In the genomic region with DNA sequence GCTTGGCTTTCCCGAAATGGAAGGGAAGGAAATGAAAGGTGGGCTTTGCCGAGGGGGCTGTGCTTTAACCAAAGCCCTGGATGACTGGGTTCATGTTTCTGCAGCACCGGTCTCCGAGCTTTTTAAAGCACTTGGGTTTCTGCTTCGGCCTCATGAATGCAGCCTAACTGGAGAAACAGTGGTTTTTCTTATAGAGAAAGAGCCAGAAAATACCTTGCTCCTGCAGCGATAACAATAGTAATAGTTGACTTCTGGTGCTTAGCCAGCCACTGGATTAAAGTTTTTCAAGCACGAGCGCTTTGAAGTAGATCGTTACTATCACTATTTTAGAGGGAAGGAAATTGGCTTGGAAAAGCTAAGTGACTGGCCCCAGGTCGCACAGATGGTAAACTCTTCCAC, we compare ENCODE assay signal across 8 cellular contexts. TPM values are rescaled to one million over a fixed set of nuclear protein-coding genes. Genes with fewer than 3 reads are reported as not detected.
DNase-seq lines count a peak whose midpoint lies in the region; ATAC-seq and TF ChIP-seq lines count a peak whose summit lies in the region.

No MANE protein-coding gene starts in this region.

- DNase-seq in SK-N-SH (no peak), fibroblast of mammary gland (ENCODE audit: low read depth) (peak; percentile 27), pons (ENCODE audit: low spot score) (no peak)

- peaks cover 25% of the 10 kb centered on the region for H4K20me1 ChIP-seq in SK-N-SH (ENCODE audit: insufficient read depth)

- H3K36me3 ChIP-seq in SK-N-SH (replicated peaks in 1 of 2; ENCODE audit: control insufficient read depth in 1 of 2, insufficient read depth in 2 of 2, low read length in 1 of 2) (peaks cover 0 to 4% of the 10 kb centered on the region in 2 experiments), rectal smooth muscle tissue (ENCODE audit: control insufficient read depth, insufficient read depth, low read length) (no peaks in the 10 kb centered on the region)

- H3K4me3 ChIP-seq in GM12875 (ENCODE audit: low read depth, low read length), result peak overlapping the region; percentile 68
- peak overlapping the region; percentile 76 to 85 for H3K4me3 ChIP-seq in SK-N-SH (ENCODE audit: low read depth in 2 of 2, low read length in 1 of 2)
- H3K4me3 ChIP-seq in fibroblast of mammary gland (ENCODE audit: control insufficient read depth, low read depth, low read length), result peak overlapping the region; percentile 69
- peak overlapping the region; percentile 80 for H3K4me3 ChIP-seq in rectal smooth muscle tissue (ENCODE audit: low read length)

- ATAC-seq in HG02623 (IDR thresholded peaks at IDR 0.05; ENCODE audit: unreplicated experiment) (peak; percentile 3), HG03196 (IDR thresholded peaks at IDR 0.05; ENCODE audit: unreplicated experiment) (no peak), HG03097 (IDR thresholded peaks at IDR 0.05; ENCODE audit: low FRiP score, unreplicated experiment) (no peak)

- TF ChIP-seq RAD21 in SK-N-SH (IDR thresholded peaks at IDR 0.05; ENCODE audit: low read length), result no peak

- H3K79me2 ChIP-seq in SK-N-SH (ENCODE audit: insufficient read depth), result peaks cover 49% of the 10 kb centered on the region

- no peaks in the 10 kb centered on the region for H3K9me2 ChIP-seq in SK-N-SH

- H3K4me1 ChIP-seq in SK-N-SH (ENCODE audit: control insufficient read depth in 1 of 2, insufficient read depth in 2 of 2, low read depth in 1 of 2, low read length in 1 of 2) (peaks cover 29 to 35% of the 10 kb centered on the region in 2 experiments; a peak in 3 of 4 replicates), rectal smooth muscle tissue (ENCODE audit: control insufficient read depth, insufficient read depth, low read length) (peaks cover 25% of the 10 kb centered on the region)

- peak overlapping the region; percentile 96 for H2AFZ ChIP-seq in SK-N-SH (ENCODE audit: low read depth)

- POLR2A ChIA-PET in SK-N-SH (lab: Yijun Ruan, JAX), result interaction anchor here (0.6 kb wide), 1 partner anchor 92 kb away, joined by 5 read pairs; no protein-coding TSS in a partner anchor

- no peak for TF ChIP-seq EP300 in SK-N-SH (IDR thresholded peaks at IDR 0.05; ENCODE audit: borderline replicate concordance in 1 of 2, low read depth in 1 of 2, low read length in 1 of 2)

- peak overlapping the region; percentile 78 for H3K4me2 ChIP-seq in SK-N-SH

- H3K27ac ChIP-seq in SK-N-SH (ENCODE audit: low read depth in 2 of 2, low read length in 1 of 2) (peak overlapping the region; percentile 68 to 88), rectal smooth muscle tissue (ENCODE audit: low read depth, low read length) (peak overlapping the region; percentile 58)

- CTCF ChIA-PET in SK-N-SH (lab: Yijun Ruan, JAX), result interaction anchor here (1.2 to 1.4 kb wide), 2 partner anchors 58 to 181 kb away, joined by 3 read pairs; no protein-coding TSS in a partner anchor

- H3K9ac ChIP-seq in SK-N-SH (peak overlapping the region; percentile 90), rectal smooth muscle tissue (ENCODE audit: low read length) (peak overlapping the region; percentile 36)

- H3F3A ChIP-seq in SK-N-SH (replicated peaks; ENCODE audit: insufficient read depth), result peaks cover 29% of the 10 kb centered on the region

- H3K27me3 ChIP-seq in SK-N-SH (ENCODE audit: insufficient read depth) (no peaks in the 10 kb centered on the region), rectal smooth muscle tissue (ENCODE audit: control insufficient read depth, insufficient read depth, low read length) (no peaks in the 10 kb centered on the region)

- no peaks in the 10 kb centered on the region for H3K9me3 ChIP-seq in SK-N-SH

- 2% methylated on average over 10 of the region's 10 CpGs for WGBS in SK-N-SH (ENCODE audit: low lambda C conversion rate)

- TF ChIP-seq CTCF in GM12875 (IDR thresholded peaks at IDR 0.05; ENCODE audit: borderline replicate concordance, insufficient read depth, low read depth, low read length), result no peak
- TF ChIP-seq CTCF in SK-N-SH (IDR thresholded peaks at IDR 0.05), result no peak
- no peak for TF ChIP-seq CTCF in fibroblast of mammary gland (conservative IDR thresholded peaks at IDR 0.05; ENCODE audit: control insufficient read depth, insufficient read depth, low read depth, low read length)

TF ChIP-seq in SK-N-SH, 30 proteins besides CTCF, POLR2A, EP300 and RAD21:
- TF ChIP-seq GATA2 (CRISPR knock-in tag; IDR thresholded peaks at IDR 0.05), result no peak
- TF ChIP-seq YY1 (IDR thresholded peaks at IDR 0.05; ENCODE audit: low read depth), result no peak
- TF ChIP-seq ELF1 (IDR thresholded peaks at IDR 0.05), result no peak
- TF ChIP-seq, protein P1, sequence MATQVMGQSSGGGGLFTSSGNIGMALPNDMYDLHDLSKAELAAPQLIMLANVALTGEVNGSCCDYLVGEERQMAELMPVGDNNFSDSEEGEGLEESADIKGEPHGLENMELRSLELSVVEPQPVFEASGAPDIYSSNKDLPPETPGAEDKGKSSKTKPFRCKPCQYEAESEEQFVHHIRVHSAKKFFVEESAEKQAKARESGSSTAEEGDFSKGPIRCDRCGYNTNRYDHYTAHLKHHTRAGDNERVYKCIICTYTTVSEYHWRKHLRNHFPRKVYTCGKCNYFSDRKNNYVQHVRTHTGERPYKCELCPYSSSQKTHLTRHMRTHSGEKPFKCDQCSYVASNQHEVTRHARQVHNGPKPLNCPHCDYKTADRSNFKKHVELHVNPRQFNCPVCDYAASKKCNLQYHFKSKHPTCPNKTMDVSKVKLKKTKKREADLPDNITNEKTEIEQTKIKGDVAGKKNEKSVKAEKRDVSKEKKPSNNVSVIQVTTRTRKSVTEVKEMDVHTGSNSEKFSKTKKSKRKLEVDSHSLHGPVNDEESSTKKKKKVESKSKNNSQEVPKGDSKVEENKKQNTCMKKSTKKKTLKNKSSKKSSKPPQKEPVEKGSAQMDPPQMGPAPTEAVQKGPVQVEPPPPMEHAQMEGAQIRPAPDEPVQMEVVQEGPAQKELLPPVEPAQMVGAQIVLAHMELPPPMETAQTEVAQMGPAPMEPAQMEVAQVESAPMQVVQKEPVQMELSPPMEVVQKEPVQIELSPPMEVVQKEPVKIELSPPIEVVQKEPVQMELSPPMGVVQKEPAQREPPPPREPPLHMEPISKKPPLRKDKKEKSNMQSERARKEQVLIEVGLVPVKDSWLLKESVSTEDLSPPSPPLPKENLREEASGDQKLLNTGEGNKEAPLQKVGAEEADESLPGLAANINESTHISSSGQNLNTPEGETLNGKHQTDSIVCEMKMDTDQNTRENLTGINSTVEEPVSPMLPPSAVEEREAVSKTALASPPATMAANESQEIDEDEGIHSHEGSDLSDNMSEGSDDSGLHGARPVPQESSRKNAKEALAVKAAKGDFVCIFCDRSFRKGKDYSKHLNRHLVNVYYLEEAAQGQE (IDR thresholded peaks at IDR 0.05; ENCODE audit: low read depth, low read length), result no peak
- TF ChIP-seq, protein P2, sequence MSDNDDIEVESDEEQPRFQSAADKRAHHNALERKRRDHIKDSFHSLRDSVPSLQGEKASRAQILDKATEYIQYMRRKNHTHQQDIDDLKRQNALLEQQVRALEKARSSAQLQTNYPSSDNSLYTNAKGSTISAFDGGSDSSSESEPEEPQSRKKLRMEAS (IDR thresholded peaks at IDR 0.05; ENCODE audit: low read depth), result no peak
- no peak for TF ChIP-seq FOSL2 (IDR thresholded peaks at IDR 0.05; ENCODE audit: borderline replicate concordance, low read depth)
- TF ChIP-seq SIN3A (IDR thresholded peaks at IDR 0.05; ENCODE audit: borderline replicate concordance, low read depth, low read length), result no peak
- no peak for TF ChIP-seq SMC3 (IDR thresholded peaks at IDR 0.05; ENCODE audit: low read depth, low read length)
- no peak for TF ChIP-seq GABPA (IDR thresholded peaks at IDR 0.05; ENCODE audit: low read depth)
- TF ChIP-seq FOXJ3 (CRISPR knock-in tag; IDR thresholded peaks at IDR 0.05), result no peak
- no peak for TF ChIP-seq FOXM1 (IDR thresholded peaks at IDR 0.05; ENCODE audit: low read depth)
- TF ChIP-seq RCOR1 (IDR thresholded peaks at IDR 0.05; ENCODE audit: low read length), result no peak
- TF ChIP-seq MXI1 (IDR thresholded peaks at IDR 0.05; ENCODE audit: low read depth, low read length), result no peak
- no peak for TF ChIP-seq RFX5 (IDR thresholded peaks at IDR 0.05; ENCODE audit: low read length)
- TF ChIP-seq, protein P3, sequence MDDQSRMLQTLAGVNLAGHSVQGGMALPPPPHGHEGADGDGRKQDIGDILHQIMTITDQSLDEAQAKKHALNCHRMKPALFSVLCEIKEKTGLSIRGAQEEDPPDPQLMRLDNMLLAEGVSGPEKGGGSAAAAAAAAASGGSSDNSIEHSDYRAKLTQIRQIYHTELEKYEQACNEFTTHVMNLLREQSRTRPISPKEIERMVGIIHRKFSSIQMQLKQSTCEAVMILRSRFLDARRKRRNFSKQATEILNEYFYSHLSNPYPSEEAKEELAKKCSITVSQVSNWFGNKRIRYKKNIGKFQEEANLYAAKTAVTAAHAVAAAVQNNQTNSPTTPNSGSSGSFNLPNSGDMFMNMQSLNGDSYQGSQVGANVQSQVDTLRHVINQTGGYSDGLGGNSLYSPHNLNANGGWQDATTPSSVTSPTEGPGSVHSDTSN (IDR thresholded peaks at IDR 0.05), result no peak
- TF ChIP-seq JUND (IDR thresholded peaks at IDR 0.05), result no peak
- TF ChIP-seq RXRA (IDR thresholded peaks at IDR 0.05; ENCODE audit: borderline replicate concordance, low read depth), result no peak
TF ChIP-seq in SK-N-SH: peak in this region for 0.

RNA-seq across cellular contexts. Expression of a gene that starts 0.5 kb away (rescaled TPM):
- 27.6 and 32.0 TPM in 2 replicates for polyA plus RNA-seq in SK-N-SH (2012; rRNA removed)
- 33.4 and 41.3 TPM in 2 replicates for polyA plus RNA-seq in SK-N-SH (2012; cell fraction: cytosol; rRNA removed)
- polyA plus RNA-seq in SK-N-SH (2012; cell fraction: nucleus; rRNA removed), result 24.1 and 52.5 TPM in 2 replicates
